12 cellular contexts compared by ENCODE assay signal in the genomic region with DNA sequence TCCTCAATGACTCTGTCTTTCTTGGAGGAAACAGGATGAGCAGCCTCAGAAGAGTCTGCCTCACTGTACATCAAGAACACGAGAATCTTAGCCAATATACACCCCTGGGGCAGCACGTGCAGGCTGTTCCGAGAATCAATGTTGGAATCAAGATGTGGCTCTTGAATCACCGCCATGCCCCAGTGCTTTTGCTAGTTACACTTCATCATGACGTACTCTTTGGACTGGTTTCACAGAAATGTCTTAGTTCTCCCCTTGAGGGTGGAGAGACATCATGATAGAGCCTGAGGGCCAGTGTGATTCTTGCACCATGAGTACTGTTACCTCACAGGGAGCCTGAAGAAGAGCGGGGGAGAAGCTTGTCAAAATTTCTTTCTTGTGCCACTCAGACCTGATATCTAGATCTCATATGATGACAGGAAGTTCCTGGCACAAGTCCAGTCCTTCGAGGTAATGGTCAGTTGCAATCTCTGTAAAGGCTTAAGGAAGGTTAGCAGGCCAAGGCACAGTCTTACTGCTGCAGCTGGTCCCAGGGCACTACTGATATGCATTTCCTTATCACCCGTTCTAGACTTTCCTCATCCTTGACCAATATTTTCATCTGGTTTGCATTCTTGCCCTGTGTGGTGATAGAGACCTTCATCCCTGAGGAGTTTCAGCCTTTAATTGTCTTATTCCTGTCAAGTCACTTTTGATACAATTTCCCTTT. TPM values are rescaled to one million over a fixed set of nuclear protein-coding genes. Genes with fewer than 3 reads are reported as not detected.
A peak's percentile ranks its signal among the peaks of the same experiment; 100 is the strongest.
DNase-seq lines count a peak whose midpoint lies in the region; ATAC-seq and TF ChIP-seq lines count a peak whose summit lies in the region.
"Had no signal": no experiment of that assay in that cellular context is flagged by ENCODE, and none has a peak within 500 bp of the region (broad histone marks: within the 10 kb centered on the region; RNA-seq: fewer than 3 reads in every experiment).

No MANE protein-coding gene starts in this region.

- DNase-seq in AG09309 (ENCODE audit: low read depth), result peak; percentile 76
- DNase-seq in RPMI7951 (ENCODE audit: low read depth), result peak; percentile 96
- DNase-seq in fibroblast of the conjunctiva (ENCODE audit: low read depth), result peak; percentile 89
- peak; percentile 9 for DNase-seq in non-pigmented ciliary epithelial cell (ENCODE audit: low read depth)
- DNase-seq: activated CD8-positive, alpha-beta T cell treated with anti-CD3 and anti-CD28 coated beads for 36 hours; GDM1; NCI-H146; stimulated activated CD4-positive, alpha-beta T cell treated with anti-CD3 and anti-CD28 coated beads, Interleukin-2, amount 100 ng/mL, for 24 hours had no signal

- TF ChIP-seq CTCF in AG09309 (IDR thresholded peaks at IDR 0.05; ENCODE audit: control insufficient read depth, insufficient read depth, low read depth, low read length, missing control alignments), result no peak

- ATAC-seq in GM18498 (IDR thresholded peaks at IDR 0.05; ENCODE audit: unreplicated experiment), result no peak
- ATAC-seq in HG03159 (IDR thresholded peaks at IDR 0.05; ENCODE audit: unreplicated experiment), result no peak
- ATAC-seq in HG03342 (IDR thresholded peaks at IDR 0.05; ENCODE audit: unreplicated experiment), result no peak
- ATAC-seq in HG03565 (IDR thresholded peaks at IDR 0.05; ENCODE audit: unreplicated experiment), result no peak
- ATAC-seq: activated CD8-positive, alpha-beta T cell treated with anti-CD3 and anti-CD28 coated beads for 36 hours had no signal

- H3K4me3 ChIP-seq in AG09309 (ENCODE audit: control insufficient read depth, low read depth, low read length), result no peak overlapping the region

RNA-seq across cellular contexts. Expression of gene STAT4, which starts 28.2 kb away (rescaled TPM):
- total RNA-seq in RPMI7951 (2014; rRNA removed; shearing (Covaris generic)), result 0.12 and 0.59 TPM in 2 replicates

Comparison
In these comparisons a context has a peak if more than half of its experiments do, and no peak if none do; other contexts are left out.
1. DNase-seq: peak in every context shown above with its lines; median percentile 96 in RPMI7951; 89 in fibroblast of the conjunctiva; 76 in AG09309; 9 in non-pigmented ciliary epithelial cell.